ENCODE assay signal across 1 cellular context in genomic region chr17:77377836-77378235, GRCh38.
TF ChIP-seq lines count a peak whose summit lies in the region.

No MANE protein-coding gene starts in this region.

TF ChIP-seq in GM12878, 131 proteins besides CTCF, POLR2A, EP300 and RAD21 (continued from another document):
- TF ChIP-seq TARDBP (IDR thresholded peaks at IDR 0.05; ENCODE audit: borderline replicate concordance): no peak
- TF ChIP-seq NFYA (IDR thresholded peaks at IDR 0.05; ENCODE audit: borderline replicate concordance, low read depth, low read length): no peak
- no peak for TF ChIP-seq EZH2 (IDR thresholded peaks at IDR 0.05; ENCODE audit: borderline replicate concordance, control insufficient read depth, low read depth, low read length)
- no peak for TF ChIP-seq PAX8 (IDR thresholded peaks at IDR 0.05)
- no peak for TF ChIP-seq RFX5 (IDR thresholded peaks at IDR 0.05; ENCODE audit: low read depth, low read length)
- no peak for TF ChIP-seq REST (IDR thresholded peaks at IDR 0.05; ENCODE audit: low read depth, low read length)
